2 cellular contexts compared by ENCODE assay signal in the genomic region with DNA sequence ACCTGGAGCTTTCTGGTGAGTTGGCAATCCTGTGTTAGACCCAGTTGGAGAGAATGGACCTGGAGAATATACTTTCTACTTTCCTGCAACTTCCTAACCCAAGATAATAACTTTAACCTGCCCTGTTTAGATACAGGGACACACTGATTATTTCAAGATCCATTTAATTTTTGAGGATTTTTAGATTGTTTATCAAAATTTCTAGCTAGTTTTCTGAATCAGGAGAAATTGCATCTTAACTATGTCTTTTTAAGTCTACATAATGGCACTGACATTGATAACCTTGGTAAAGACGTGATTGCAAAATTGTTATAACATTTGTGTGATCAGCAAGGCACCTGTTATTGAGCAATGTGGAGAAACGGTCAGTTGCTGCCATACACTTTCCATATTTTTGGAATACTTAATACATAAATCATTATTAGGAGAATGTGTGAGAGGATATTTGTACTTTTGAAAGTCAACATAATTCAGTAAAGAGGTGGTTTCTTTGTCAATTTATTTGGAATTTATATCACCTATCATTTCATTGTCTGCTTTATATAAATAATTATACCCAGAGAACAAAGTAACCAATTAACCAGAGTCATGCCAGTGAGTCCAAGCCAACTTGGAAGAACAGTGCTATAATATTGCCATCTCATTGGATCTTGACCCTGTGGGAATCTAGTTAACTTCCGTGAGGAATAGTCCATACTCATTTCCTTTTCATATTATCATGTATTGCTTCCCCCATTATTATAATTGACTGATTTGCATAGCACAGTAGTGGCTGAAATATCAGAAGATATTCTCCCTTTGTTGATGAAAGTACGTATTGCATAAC.
TF ChIP-seq lines count a peak whose summit lies in the region.

No MANE protein-coding gene starts in this region.

TF ChIP-seq in IMR-90, 13 proteins besides CTCF, POLR2A, EP300 and RAD21:
- TF ChIP-seq CEBPB (IDR thresholded peaks at IDR 0.05; ENCODE audit: low read depth, low read length) (peak; percentile 43; the same call in 1 of the 2 replicates), SMC3 (IDR thresholded peaks at IDR 0.05; ENCODE audit: low read depth, low read length) (no peak)

TF ChIP-seq in neural cell, 6 proteins besides CTCF, POLR2A, EP300 and RAD21:
- TF ChIP-seq MXI1 (conservative IDR thresholded peaks at IDR 0.05; ENCODE audit: poor library complexity, severe bottlenecking) (no peak), SMC3 (conservative IDR thresholded peaks at IDR 0.05; ENCODE audit: poor library complexity) (peak; percentile 4), EZH2 (IDR thresholded peaks at IDR 0.05; ENCODE audit: borderline replicate concordance, insufficient read depth, low read length, poor library complexity, severe bottlenecking) (no peak), POLR2AphosphoS5 (IDR thresholded peaks at IDR 0.05) (no peak)
